Comparison of ENCODE assay signal across 8 cellular contexts in genomic region chr2:85326406-85326945, GRCh38. TPM values are rescaled to one million over a fixed set of nuclear protein-coding genes. Genes with fewer than 3 reads are reported as not detected.
DNase-seq lines count a peak whose midpoint lies in the region; ATAC-seq, FAIRE-seq and TF ChIP-seq lines count a peak whose summit lies in the region.

No MANE protein-coding gene starts in this region.

- peak; percentile 30 for ATAC-seq in HG02588 (IDR thresholded peaks at IDR 0.05; ENCODE audit: unreplicated experiment)
- ATAC-seq in activated T-helper 17 cell treated with anti-CD3 and anti-CD28 coated beads, Interleukin-2, amount 50 U/mL, for 72 hours (replicated peaks), result peak; percentile 45

- H3F3A ChIP-seq in OCI-LY1 (ENCODE audit: insufficient read depth, low read length), result no peaks in the 10 kb centered on the region

- H3K4me3 Mint-ChIP-seq in activated T-helper 17 cell treated with anti-CD3 and anti-CD28 coated beads, Interleukin-2, amount 50 U/mL, for 72 hours, result peak overlapping the region; percentile 97
- H3K4me3 Mint-ChIP-seq in glutamatergic neuron (ENCODE audit: unreplicated experiment), result peak overlapping the region; percentile 99

- H3K9me3 ChIP-seq in OCI-LY1 (ENCODE audit: low read length), result no peaks in the 10 kb centered on the region

- no peaks in the 10 kb centered on the region for H3K27me3 Mint-ChIP-seq in activated T-helper 17 cell treated with anti-CD3 and anti-CD28 coated beads, Interleukin-2, amount 50 U/mL, for 72 hours
- H3K27me3 Mint-ChIP-seq in glutamatergic neuron (ENCODE audit: unreplicated experiment), result peaks cover 4% of the 10 kb centered on the region

- H3K27ac Mint-ChIP-seq in activated T-helper 17 cell treated with anti-CD3 and anti-CD28 coated beads, Interleukin-2, amount 50 U/mL, for 72 hours, result peak overlapping the region; percentile 99
- H3K27ac Mint-ChIP-seq in glutamatergic neuron (ENCODE audit: unreplicated experiment), result no peak overlapping the region

- peaks cover 75% of the 10 kb centered on the region for H3K36me3 Mint-ChIP-seq in activated T-helper 17 cell treated with anti-CD3 and anti-CD28 coated beads, Interleukin-2, amount 50 U/mL, for 72 hours (ENCODE audit: low read depth)
- peaks cover 3% of the 10 kb centered on the region for H3K36me3 Mint-ChIP-seq in glutamatergic neuron (ENCODE audit: unreplicated experiment)

- peaks cover 27% of the 10 kb centered on the region for H3K4me1 ChIP-seq in OCI-LY1 (ENCODE audit: insufficient read depth, low read length, severe bottlenecking)

- FAIRE-seq in GM12892 (lab: Jason Lieb, UNC), result peak; percentile 50

- H2AFZ ChIP-seq in OCI-LY1 (ENCODE audit: low read length), result no peak overlapping the region

- DNase-seq in GM12892 (ENCODE audit: insufficient read length) (peak; percentile 38), glutamatergic neuron (no peak), middle frontal gyrus (ENCODE audit: extremely low spot score, low spot score) (no peak), NCI-H1048 (lab: John Stamatoyannopoulos, UW) (no peak)

- H3K27ac ChIP-seq in OCI-LY1 (ENCODE audit: low read depth, low read length, poor library complexity, severe bottlenecking) (peak overlapping the region; percentile 68), skin epidermis (peak overlapping the region in 20 of 21 experiments; percentile 84 to 100 (median 97))

- no peaks in the 10 kb centered on the region for H3K27me3 ChIP-seq in OCI-LY1 (ENCODE audit: insufficient read depth, low read length)

- no peak; the same call in 1 of the 2 replicates for TF ChIP-seq POLR2A in GM12892 (IDR thresholded peaks at IDR 0.05; ENCODE audit: low read depth, low read length)

- H3K4me1 Mint-ChIP-seq in activated T-helper 17 cell treated with anti-CD3 and anti-CD28 coated beads, Interleukin-2, amount 50 U/mL, for 72 hours, result peaks cover 39% of the 10 kb centered on the region
- H3K4me1 Mint-ChIP-seq in glutamatergic neuron (ENCODE audit: low read depth, unreplicated experiment), result peaks cover 22% of the 10 kb centered on the region

- H3K4me2 ChIP-seq in OCI-LY1 (ENCODE audit: low read length), result peak overlapping the region; percentile 97

- peaks cover 28% of the 10 kb centered on the region for H3K79me2 ChIP-seq in OCI-LY1 (ENCODE audit: insufficient read depth, low read length)

- TF ChIP-seq CTCF in OCI-LY1 (IDR thresholded peaks at IDR 0.05; ENCODE audit: low read length), result no peak
- no peak for TF ChIP-seq CTCF in glutamatergic neuron (IDR thresholded peaks at IDR 0.05; ENCODE audit: partially characterized antibody, unreplicated experiment)

- H3K36me3 ChIP-seq in OCI-LY1 (ENCODE audit: insufficient read depth, low read length), result peaks cover 56% of the 10 kb centered on the region

- no peaks in the 10 kb centered on the region for H3K9me2 ChIP-seq in OCI-LY1 (ENCODE audit: low read depth, low read length)

- H4K20me1 ChIP-seq in OCI-LY1 (ENCODE audit: insufficient read depth, low read length), result no peaks in the 10 kb centered on the region

- no peaks in the 10 kb centered on the region for H3K9me3 Mint-ChIP-seq in activated T-helper 17 cell treated with anti-CD3 and anti-CD28 coated beads, Interleukin-2, amount 50 U/mL, for 72 hours
- H3K9me3 Mint-ChIP-seq in glutamatergic neuron (ENCODE audit: unreplicated experiment), result peaks cover 8% of the 10 kb centered on the region

- H3K4me3 ChIP-seq in OCI-LY1 (ENCODE audit: low read depth, low read length, poor library complexity, severe bottlenecking) (peak overlapping the region; percentile 75), skin epidermis (peak overlapping the region; percentile 56 to 82 (median 75))

- H3K9ac ChIP-seq in OCI-LY1 (ENCODE audit: low read length), result peak overlapping the region; percentile 98

RNA-seq across cellular contexts. Expression of gene TGOLN2, which starts 1.3 kb away (rescaled TPM):
- 46.3 TPM for polyA plus RNA-seq in GM12892 (2012; ENCODE audit: missing spikeins)
- 100 to 1,000 TPM; 109 to 139 TPM for total RNA-seq in activated T-helper 17 cell treated with anti-CD3 and anti-CD28 coated beads, Interleukin-2, amount 50 U/mL, for 72 hours
- total RNA-seq in glutamatergic neuron (ENCODE audit: unreplicated experiment), result 47.1 TPM

RNA-seq across cellular contexts. Expression of gene RETSAT, which starts 27.9 kb away (rescaled TPM):
- 21.8 TPM for polyA plus RNA-seq in GM12892 (2012; ENCODE audit: missing spikeins)
- total RNA-seq in activated T-helper 17 cell treated with anti-CD3 and anti-CD28 coated beads, Interleukin-2, amount 50 U/mL, for 72 hours, result 10 to 100 TPM; 28.4 to 34.5 TPM
- total RNA-seq in glutamatergic neuron (ENCODE audit: unreplicated experiment), result 39.4 TPM

RNA-seq across cellular contexts. Expression of gene ELMOD3, which starts 28.1 kb away (rescaled TPM):
- 11.5 TPM for polyA plus RNA-seq in GM12892 (2012; ENCODE audit: missing spikeins)
- 10 to 100 TPM; 13.4 to 17.5 TPM for total RNA-seq in activated T-helper 17 cell treated with anti-CD3 and anti-CD28 coated beads, Interleukin-2, amount 50 U/mL, for 72 hours
- total RNA-seq in glutamatergic neuron (ENCODE audit: unreplicated experiment), result 18.0 TPM
